ENCODE assay signal across 10 cellular contexts in genomic region chr19:778910-779653, GRCh38. TPM values are rescaled to one million over a fixed set of nuclear protein-coding genes. Genes with fewer than 3 reads are reported as not detected.
DNase-seq lines count a peak whose midpoint lies in the region; ATAC-seq and TF ChIP-seq lines count a peak whose summit lies in the region.
"Had no signal": no experiment of that assay in that cellular context is flagged by ENCODE, and none has a peak within 500 bp of the region (broad histone marks: within the 10 kb centered on the region; RNA-seq: fewer than 3 reads in every experiment).

No MANE protein-coding gene starts in this region.

- no peaks in the 10 kb centered on the region for H3K27me3 ChIP-seq in ACC112 (ENCODE audit: insufficient read depth, low read length)

- H3K4me3 Mint-ChIP-seq in endothelial cell (ENCODE audit: unreplicated experiment) = no peak overlapping the region
- no peak overlapping the region for H3K4me3 Mint-ChIP-seq in activated naive CD4-positive, alpha-beta T cell treated with anti-CD3 and anti-CD28 coated beads for 36 hours
- H3K4me3 Mint-ChIP-seq: CD4-positive, alpha-beta memory T cell had no signal

- intact Hi-C loops in mucosa of descending colon (cut with DNase I, micrococcal nuclease) = no loop called here
- intact Hi-C loops in activated naive CD4-positive, alpha-beta T cell treated with anti-CD3 and anti-CD28 coated beads for 36 hours (cut with micrococcal nuclease) = no loop called here

- peak overlapping the region; percentile 71 for H3K27ac ChIP-seq in ACC112 (ENCODE audit: low read depth, low read length)

- H3K4me1 Mint-ChIP-seq in endothelial cell (ENCODE audit: unreplicated experiment) = peaks cover 17% of the 10 kb centered on the region
- no peaks in the 10 kb centered on the region for H3K4me1 Mint-ChIP-seq in activated naive CD4-positive, alpha-beta T cell treated with anti-CD3 and anti-CD28 coated beads for 36 hours (ENCODE audit: low read depth)
- H3K4me1 Mint-ChIP-seq: CD4-positive, alpha-beta memory T cell had no signal

- H3K27me3 Mint-ChIP-seq in endothelial cell (ENCODE audit: unreplicated experiment) = peaks cover 8% of the 10 kb centered on the region
- no peaks in the 10 kb centered on the region for H3K27me3 Mint-ChIP-seq in activated naive CD4-positive, alpha-beta T cell treated with anti-CD3 and anti-CD28 coated beads for 36 hours (ENCODE audit: low read depth)

- TF ChIP-seq CTCF in endothelial cell (IDR thresholded peaks at IDR 0.05; ENCODE audit: unreplicated experiment) (no peak), mucosa of descending colon (IDR thresholded peaks at IDR 0.05) (no peak)

- no peaks in the 10 kb centered on the region for H3K36me3 Mint-ChIP-seq in endothelial cell (ENCODE audit: low read depth, unreplicated experiment)
- H3K36me3 Mint-ChIP-seq in activated naive CD4-positive, alpha-beta T cell treated with anti-CD3 and anti-CD28 coated beads for 36 hours (ENCODE audit: low read depth) = no peaks in the 10 kb centered on the region
- H3K36me3 Mint-ChIP-seq: CD4-positive, alpha-beta memory T cell had no signal

- H2AFZ ChIP-seq in ACC112 (ENCODE audit: low read length, unreplicated experiment) = peak overlapping the region; percentile 38

- H3K27ac Mint-ChIP-seq in endothelial cell (ENCODE audit: unreplicated experiment) = peak overlapping the region; percentile 57
- H3K27ac Mint-ChIP-seq in activated naive CD4-positive, alpha-beta T cell treated with anti-CD3 and anti-CD28 coated beads for 36 hours = no peak overlapping the region
- H3K27ac Mint-ChIP-seq: CD4-positive, alpha-beta memory T cell had no signal

- H3K9me3 ChIP-seq in mucosa of descending colon = no peaks in the 10 kb centered on the region
- H3K9me3 ChIP-seq: HAP-1 had no signal

- H3K79me2 ChIP-seq in ACC112 (ENCODE audit: control insufficient read depth, insufficient read depth, low read length, unreplicated experiment) = no peaks in the 10 kb centered on the region

- no peaks in the 10 kb centered on the region for H3K9me3 Mint-ChIP-seq in endothelial cell (ENCODE audit: unreplicated experiment)
- no peaks in the 10 kb centered on the region for H3K9me3 Mint-ChIP-seq in activated naive CD4-positive, alpha-beta T cell treated with anti-CD3 and anti-CD28 coated beads for 36 hours

- H3K36me3 ChIP-seq in ACC112 (ENCODE audit: insufficient read depth, low read length) (no peaks in the 10 kb centered on the region), mucosa of descending colon (ENCODE audit: low read depth) (no peaks in the 10 kb centered on the region)
- H3K36me3 ChIP-seq: HAP-1 had no signal

- CTCF ChIA-PET in activated naive CD4-positive, alpha-beta T cell treated with anti-CD3 and anti-CD28 coated beads for 36 hours (lab: Charles Lee) = interaction anchor here (0.6 kb wide), 1 partner anchor 38 kb away, joined by 3 read pairs; no protein-coding TSS in a partner anchor

- H3K4me3 ChIP-seq in ACC112 (ENCODE audit: low read depth, low read length) = no peak overlapping the region
- H3K4me3 ChIP-seq in mucosa of descending colon = no peak overlapping the region
- H3K4me3 ChIP-seq: HAP-1 had no signal

- H3K4me1 ChIP-seq in ACC112 (ENCODE audit: control insufficient read depth, insufficient read depth, low read length, unreplicated experiment) (peaks cover 20% of the 10 kb centered on the region), mucosa of descending colon (ENCODE audit: low read depth) (peaks cover 8% of the 10 kb centered on the region)

- ATAC-seq in mucosa of descending colon = peak; percentile 44
- no peak for ATAC-seq in HG02981 (IDR thresholded peaks at IDR 0.05; ENCODE audit: unreplicated experiment)
- ATAC-seq in GM19035 (IDR thresholded peaks at IDR 0.05; ENCODE audit: unreplicated experiment) = no peak

- DNase-seq in NCI-H146 (lab: John Stamatoyannopoulos, UW) (peak; percentile 37), endothelial cell (ENCODE audit: low spot score) (peak; percentile 56), mucosa of descending colon (peak in 1 of 3 donors; percentile 28)
- DNase-seq in effector CD4-positive, alpha-beta T cell = no peak
- no peak for DNase-seq in activated naive CD4-positive, alpha-beta T cell treated with anti-CD3 and anti-CD28 coated beads for 36 hours
- DNase-seq: CD4-positive, alpha-beta memory T cell had no signal

RNA-seq across cellular contexts. Expression of gene PTBP1, which starts 18.2 kb away (rescaled TPM):
- total RNA-seq in endothelial cell (ENCODE audit: unreplicated experiment) (614 TPM), mucosa of descending colon (100 to 1,000 TPM; 204 to 305 (median 281) TPM)
- total RNA-seq in activated naive CD4-positive, alpha-beta T cell treated with anti-CD3 and anti-CD28 coated beads for 36 hours = 100 to 1,000 TPM; 510 to 532 TPM

RNA-seq across cellular contexts. Expression of gene MISP, which starts 28.2 kb away (rescaled TPM):
- not detected for total RNA-seq in endothelial cell (ENCODE audit: unreplicated experiment)
- 100 to 1,000 TPM; 184 to 443 (median 361) TPM for total RNA-seq in mucosa of descending colon
- total RNA-seq in activated naive CD4-positive, alpha-beta T cell treated with anti-CD3 and anti-CD28 coated beads for 36 hours = not detected
- total RNA-seq: CD4-positive, alpha-beta memory T cell had no signal

RNA-seq across cellular contexts. Expression of gene PLPPR3, which starts 42.7 kb away (rescaled TPM):
- 17.6 TPM for total RNA-seq in endothelial cell (ENCODE audit: unreplicated experiment)
- under 1 TPM in 1 of 3 donors, not detected in 2; 0.19 TPM for total RNA-seq in mucosa of descending colon
- total RNA-seq in activated naive CD4-positive, alpha-beta T cell treated with anti-CD3 and anti-CD28 coated beads for 36 hours = not detected
- total RNA-seq: CD4-positive, alpha-beta memory T cell had no signal

RNA-seq across cellular contexts. Expression of gene AZU1, which starts 48.6 kb away (rescaled TPM):
- 0.21 TPM for total RNA-seq in endothelial cell (ENCODE audit: unreplicated experiment)
- under 1 TPM in 1 of 3 donors, not detected in 2; 0.25 TPM for total RNA-seq in mucosa of descending colon
- not detected for total RNA-seq in activated naive CD4-positive, alpha-beta T cell treated with anti-CD3 and anti-CD28 coated beads for 36 hours
- total RNA-seq: CD4-positive, alpha-beta memory T cell had no signal

Comparison
In these comparisons a context has a peak if more than half of its experiments do, and no peak if none do; other contexts are left out.
1. DNase-seq: peak in NCI-H146 (single experiment) and endothelial cell (single experiment); none in effector CD4-positive, alpha-beta T cell (single experiment) and activated naive CD4-positive, alpha-beta T cell treated with anti-CD3 and anti-CD28 coated beads for 36 hours (single experiment).
2. RNA of gene MISP, which starts 28.2 kb away (total RNA-seq): 184 to 443 TPM in mucosa of descending colon; not detected in endothelial cell (single experiment) and not detected in activated naive CD4-positive, alpha-beta T cell treated with anti-CD3 and anti-CD28 coated beads for 36 hours; every median in the first group is over 100 times any median in the second.
3. RNA of gene PLPPR3, which starts 42.7 kb away (total RNA-seq): 17.6 TPM in endothelial cell (single experiment); 0.19 TPM in mucosa of descending colon and not detected in activated naive CD4-positive, alpha-beta T cell treated with anti-CD3 and anti-CD28 coated beads for 36 hours; every median in the first group is over 10 times any median in the second.